Comparison of ENCODE assay signal across 1 cellular context in the genomic region with DNA sequence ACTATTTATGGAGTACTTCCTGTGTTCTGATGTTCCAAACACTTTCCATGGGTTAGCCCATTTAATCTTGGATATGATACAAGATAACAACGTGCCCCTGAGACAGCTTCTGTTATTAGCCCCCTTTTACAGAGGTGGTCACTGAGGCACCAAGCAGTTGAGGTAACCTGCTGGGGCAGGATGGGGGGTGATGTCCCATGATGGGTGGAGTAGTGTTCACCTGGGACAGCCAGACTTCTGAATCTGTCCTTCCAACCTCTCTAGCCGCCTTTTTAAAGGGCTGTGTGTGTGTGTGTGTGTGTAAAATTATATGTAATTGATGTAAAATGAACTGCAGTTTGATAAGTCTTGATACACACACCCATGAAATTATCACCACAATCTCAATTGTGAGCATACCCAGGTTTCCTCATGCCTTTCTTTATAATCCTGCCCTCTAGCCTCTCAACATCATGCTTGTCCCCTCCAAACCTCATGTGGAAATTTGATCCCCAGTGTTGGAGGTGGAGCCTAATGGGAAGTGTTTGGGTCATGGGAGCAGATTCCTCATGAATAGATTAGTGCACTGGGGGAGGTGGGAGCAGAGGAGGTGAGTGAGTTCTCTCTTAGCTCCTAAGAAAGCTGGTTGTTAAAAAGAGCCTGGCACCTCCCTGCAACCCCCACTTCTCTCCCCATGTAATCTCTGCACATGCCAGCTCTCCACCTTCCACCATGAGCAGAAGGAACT.
TF ChIP-seq lines count a peak whose summit lies in the region.

No MANE protein-coding gene starts in this region.

TF ChIP-seq in K562, 482 proteins besides CTCF, POLR2A, EP300 and RAD21:
- TF ChIP-seq GABPB1 (CRISPR knock-in tag; IDR thresholded peaks at IDR 0.05) (no peak), ILF3 (IDR thresholded peaks at IDR 0.05; ENCODE audit: borderline replicate concordance) (no peak), RBM25 (IDR thresholded peaks at IDR 0.05; ENCODE audit: low read depth, low read length, severe bottlenecking) (peak; percentile 34)
TF ChIP-seq in K562: peak in this region for 1.
